ENCODE assay signal across 1 cellular context in the genomic region with DNA sequence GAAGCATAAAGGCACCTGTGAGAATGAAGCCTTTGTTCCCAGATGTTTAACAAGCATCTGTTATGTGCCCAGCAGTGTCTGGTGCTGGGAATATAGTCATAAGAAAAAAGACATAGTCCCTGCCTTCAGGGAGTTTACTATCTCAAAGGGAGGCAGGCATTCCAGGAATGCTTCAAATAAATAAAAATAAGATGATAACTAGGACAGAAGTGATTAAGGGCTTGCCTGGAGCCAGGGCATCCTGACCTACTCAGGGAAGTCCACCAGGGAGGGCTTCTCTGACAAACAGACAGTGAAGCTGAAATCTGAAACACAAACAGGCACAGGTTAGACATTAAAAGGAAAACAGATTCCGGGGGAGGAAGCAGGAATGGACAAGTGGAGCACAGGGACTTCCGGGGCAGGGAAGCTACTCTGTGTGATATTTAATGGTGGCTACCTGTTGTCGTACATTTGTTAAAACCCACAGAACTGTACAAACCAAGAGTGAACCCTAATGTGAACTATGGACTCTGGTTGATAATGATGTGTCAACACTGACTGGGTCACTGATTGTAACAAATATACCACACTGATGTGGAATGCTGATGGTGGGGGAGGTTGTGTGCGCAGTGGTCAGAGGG.
TF ChIP-seq lines count a peak whose summit lies in the region.

No MANE protein-coding gene starts in this region.

TF ChIP-seq in endothelial cell of umbilical vein, 7 proteins besides CTCF, POLR2A, EP300 and RAD21 (continued from another document):
- TF ChIP-seq POLR2AphosphoS5 (IDR thresholded peaks at IDR 0.05; ENCODE audit: insufficient read depth, low read depth, low read length) = no peak
- no peak for TF ChIP-seq EZH2 (IDR thresholded peaks at IDR 0.05; ENCODE audit: borderline replicate concordance, low read depth, low read length, severe bottlenecking)
